ENCODE assay signal across 18 cellular contexts in the genomic region with DNA sequence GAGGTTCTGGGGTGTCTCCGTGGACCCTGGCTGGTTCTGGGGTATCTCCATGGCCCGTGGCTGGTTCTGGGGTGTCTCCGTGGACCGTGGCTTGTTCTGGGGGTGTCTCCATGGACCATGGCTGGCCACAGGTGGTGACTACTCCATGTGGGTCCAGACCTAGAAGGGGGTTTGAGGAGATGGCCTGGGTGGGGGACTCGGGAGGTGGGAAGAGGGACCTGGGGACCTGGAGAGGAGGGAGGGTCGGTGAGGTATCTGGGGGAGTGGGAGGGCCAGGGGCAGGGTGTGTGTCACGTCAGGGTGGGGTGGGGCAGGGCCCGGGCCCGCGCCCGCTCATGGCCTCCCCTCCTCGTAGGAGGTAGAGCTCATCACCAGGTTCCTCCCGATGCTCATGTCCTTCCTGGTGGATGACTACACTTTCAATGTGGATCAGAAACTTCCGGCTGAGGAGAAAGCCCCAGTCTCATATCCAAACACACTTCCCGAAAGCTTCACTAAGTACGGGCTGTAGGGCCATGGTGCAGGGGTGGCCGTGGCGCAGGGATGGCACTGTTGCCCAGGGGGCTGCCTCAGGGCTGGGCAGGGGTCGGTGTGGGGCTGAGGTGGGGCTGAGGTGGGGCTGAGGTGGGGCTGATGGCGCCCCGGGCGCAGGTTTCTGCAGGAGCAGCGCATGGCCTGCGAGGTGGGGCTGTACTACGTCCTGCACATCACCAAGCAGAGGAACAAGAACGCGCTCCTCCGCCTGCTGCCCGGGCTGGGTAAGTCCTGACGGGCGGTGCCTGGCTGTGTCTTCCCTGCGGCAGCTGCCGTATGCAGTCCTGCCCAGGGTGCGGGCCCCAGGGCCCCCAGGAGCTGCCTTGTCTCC. TPM values are rescaled to one million over a fixed set of nuclear protein-coding genes. Genes with fewer than 3 reads are reported as not detected.
"Had no signal": no experiment of that assay in that cellular context is flagged by ENCODE, and none has a peak within 500 bp of the region (broad histone marks: within the 10 kb centered on the region; RNA-seq: fewer than 3 reads in every experiment).

No MANE protein-coding gene starts in this region.

- ATAC-seq: activated CD8-positive, alpha-beta T cell treated with anti-CD3 and anti-CD28 coated beads, Interleukin-2, amount 10 ng/mL, durations not matched to agents 7 days and 5 days; heart right ventricle; left lobe of liver; T-helper 17 cell had no signal

- H3K4me3 Mint-ChIP-seq: activated CD4-positive, alpha-beta T cell treated with anti-CD3 and anti-CD28 coated beads, Interleukin-2, amount 10 ng/mL, durations not matched to agents 24 days and 14 days; activated CD8-positive, alpha-beta T cell treated with anti-CD3 and anti-CD28 coated beads, Interleukin-2, amount 10 ng/mL, durations not matched to agents 7 days and 5 days; dendritic cell treated with granulocyte-macrophage colony-stimulating factor and Interleukin-4, amounts not matched to agents 40 ng/mL and 50 ng/mL, for 4 days; neural progenitor cell; T-helper 17 cell had no signal

- H3K9me3 Mint-ChIP-seq: activated B cell treated with CpG ODN at 0.5 μM for 24 hours; activated CD4-positive, alpha-beta T cell treated with anti-CD3 and anti-CD28 coated beads, Interleukin-2, amount 10 ng/mL, durations not matched to agents 24 days and 14 days; dendritic cell treated with granulocyte-macrophage colony-stimulating factor and Interleukin-4, amounts not matched to agents 40 ng/mL and 50 ng/mL, for 4 days; neural progenitor cell had no signal

- H3K36me3 ChIP-seq: neural progenitor cell had no signal

- H3K4me3 ChIP-seq: neural progenitor cell had no signal

- H3K27ac Mint-ChIP-seq: activated CD4-positive, alpha-beta T cell treated with anti-CD3 and anti-CD28 coated beads, Interleukin-2, amount 10 ng/mL, durations not matched to agents 24 days and 14 days; activated CD8-positive, alpha-beta T cell treated with anti-CD3 and anti-CD28 coated beads, Interleukin-2, amount 10 ng/mL, durations not matched to agents 7 days and 5 days; neural progenitor cell; T-helper 17 cell had no signal

- DNase-seq: activated B cell treated with CpG ODN at 0.5 μM for 24 hours; activated CD4-positive, alpha-beta T cell treated with anti-CD3 and anti-CD28 coated beads, Interleukin-2, amount 10 ng/mL, durations not matched to agents 24 days and 14 days; activated CD8-positive, alpha-beta T cell treated with anti-CD3 and anti-CD28 coated beads, Interleukin-2, amount 10 ng/mL, durations not matched to agents 7 days and 5 days; anterior cingulate cortex; cerebellar nuclear complex; effector memory CD4-positive, alpha-beta T cell; mammary epithelial cell; naive B cell; stimulated activated CD4-positive, alpha-beta T cell treated with anti-CD3 and anti-CD28 coated beads, Interleukin-2, amount 100 ng/mL, for 48 hours; stimulated activated naive CD4-positive, alpha-beta T cell; T-helper 17 cell; trophoblast cell had no signal

- H3K27me3 Mint-ChIP-seq: activated B cell treated with CpG ODN at 0.5 μM for 24 hours; activated CD4-positive, alpha-beta T cell treated with anti-CD3 and anti-CD28 coated beads, Interleukin-2, amount 10 ng/mL, durations not matched to agents 24 days and 14 days; dendritic cell treated with granulocyte-macrophage colony-stimulating factor and Interleukin-4, amounts not matched to agents 40 ng/mL and 50 ng/mL, for 4 days; naive B cell; T-helper 17 cell had no signal

- H3K27ac ChIP-seq: neural progenitor cell had no signal

- H3K4me1 ChIP-seq: neural progenitor cell had no signal

- H3K9me3 ChIP-seq: heart right ventricle had no signal

RNA-seq across cellular contexts. Expression of a gene that starts 15.7 kb away (rescaled TPM):
- total RNA-seq: activated B cell treated with CpG ODN at 0.5 μM for 24 hours; activated CD8-positive, alpha-beta T cell treated with anti-CD3 and anti-CD28 coated beads, Interleukin-2, amount 10 ng/mL, durations not matched to agents 7 days and 5 days; frontal cortex; left lobe of liver; mammary epithelial cell; mononuclear cell had no signal
